Comparison of ENCODE assay signal across 8 cellular contexts in the genomic region with DNA sequence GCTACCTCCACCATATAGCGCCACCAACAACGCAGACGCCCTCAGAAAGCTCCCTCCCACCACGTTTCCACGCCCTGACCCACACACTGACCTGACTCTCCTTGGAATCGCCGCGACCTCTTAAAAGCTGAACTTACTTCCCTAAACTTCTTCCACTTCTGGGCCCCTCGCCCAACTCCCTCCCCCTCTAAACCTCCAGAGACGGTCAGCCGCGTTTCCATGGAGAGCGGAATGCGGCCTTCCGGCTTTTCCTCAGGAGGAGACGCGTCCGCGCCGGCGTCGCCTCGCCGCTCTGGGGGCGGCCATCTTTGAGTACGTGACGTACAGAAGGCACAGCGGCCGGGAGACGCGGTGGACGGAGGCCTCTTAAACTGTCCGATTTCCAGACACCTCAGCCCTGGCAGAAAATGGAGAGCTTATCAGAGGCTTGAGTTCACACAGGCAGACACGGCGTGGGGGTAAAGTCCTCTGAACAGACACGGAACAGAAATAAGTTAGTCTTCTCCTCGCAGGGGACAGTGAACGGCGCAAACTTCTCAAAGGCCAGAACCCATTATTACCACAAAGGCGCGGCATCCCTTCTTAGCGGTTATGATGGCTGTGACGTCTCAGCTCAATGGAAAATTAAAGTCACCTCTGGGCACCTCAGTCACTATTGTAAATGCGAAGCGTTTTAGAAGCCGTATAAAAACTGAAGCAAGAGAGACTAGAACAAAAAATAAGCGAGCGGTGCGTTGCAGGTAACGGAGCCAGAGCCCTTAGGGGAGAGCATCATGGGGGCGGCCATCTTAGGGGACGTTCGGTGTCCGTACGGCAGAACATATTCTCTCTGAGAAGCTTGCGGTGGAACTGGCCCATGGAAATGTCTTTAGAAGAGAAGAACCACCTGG. TPM values are rescaled to one million over a fixed set of nuclear protein-coding genes. Genes with fewer than 3 reads are reported as not detected.
DNase-seq lines count a peak whose midpoint lies in the region; ATAC-seq and TF ChIP-seq lines count a peak whose summit lies in the region.

TSS of gene ZNF432 (minus strand) at position 235 of the 890 bp plus-strand sequence. CDS start 1,970 bp downstream, outside the sequence.

- peaks cover 13% of the 10 kb centered on the region for H3K9me3 Mint-ChIP-seq in natural killer cell treated with Interleukin-12 subunit alpha and Interleukin-12 subunit beta and Interleukin-15 and Interleukin-18, amount 100 ng/mL, for 72 hours

- TF ChIP-seq CTCF in fibroblast of pulmonary artery (IDR thresholded peaks at IDR 0.05; ENCODE audit: low read length, missing control alignments), result no peak

- H3K4me3 ChIP-seq in fibroblast of pulmonary artery (replicated peaks; ENCODE audit: low read depth, low read length), result peak within 1 kb of the TSS; percentile 70

- DNase-seq in DMS153 treated with DMSO at 0.1 percent for 48 hours (lab: John Stamatoyannopoulos, UW; ENCODE audit: unreplicated experiment) (peak; percentile 95), KG1 (lab: John Stamatoyannopoulos, UW) (peak; percentile 98), RPMI8226 (peak; percentile 92), fibroblast of pulmonary artery (ENCODE audit: low read depth) (peak; percentile 96)
- peak; percentile 76 for DNase-seq in activated effector memory CD4-positive, alpha-beta T cell treated with Interleukin-2 at 50 U/mL for 16 hours
- DNase-seq in natural killer cell treated with Interleukin-12 subunit alpha and Interleukin-12 subunit beta and Interleukin-15 and Interleukin-18, amount 100 ng/mL, for 72 hours (ENCODE audit: low spot score), result peak; percentile 86
- DNase-seq in stimulated activated naive CD4-positive, alpha-beta T cell treated with Interleukin-2 at 50 U/mL for 16 hours (lab: John Stamatoyannopoulos, UW), result peak; percentile 77

- H3K4me1 Mint-ChIP-seq in natural killer cell treated with Interleukin-12 subunit alpha and Interleukin-12 subunit beta and Interleukin-15 and Interleukin-18, amount 100 ng/mL, for 72 hours (ENCODE audit: low read depth in 2 of 2), result peaks cover 24 to 26% of the 10 kb centered on the region in 2 donors

- H3K36me3 Mint-ChIP-seq in natural killer cell treated with Interleukin-12 subunit alpha and Interleukin-12 subunit beta and Interleukin-15 and Interleukin-18, amount 100 ng/mL, for 72 hours, result peaks cover 67% of the 10 kb centered on the region

- H3K27ac Mint-ChIP-seq in natural killer cell treated with Interleukin-12 subunit alpha and Interleukin-12 subunit beta and Interleukin-15 and Interleukin-18, amount 100 ng/mL, for 72 hours, result peak within 1 kb of the TSS; percentile 97 to 99

- no peaks in the 10 kb centered on the region for H3K27me3 Mint-ChIP-seq in natural killer cell treated with Interleukin-12 subunit alpha and Interleukin-12 subunit beta and Interleukin-15 and Interleukin-18, amount 100 ng/mL, for 72 hours

- H3K4me3 Mint-ChIP-seq in natural killer cell treated with Interleukin-12 subunit alpha and Interleukin-12 subunit beta and Interleukin-15 and Interleukin-18, amount 100 ng/mL, for 72 hours, result peak within 1 kb of the TSS; percentile 99

- peak; percentile 89 for ATAC-seq in GM21717 (IDR thresholded peaks at IDR 0.05; ENCODE audit: unreplicated experiment)
- peak; percentile 96 for ATAC-seq in natural killer cell treated with Interleukin-12 subunit alpha and Interleukin-12 subunit beta and Interleukin-15 and Interleukin-18, amount 100 ng/mL, for 72 hours

RNA-seq across cellular contexts. Expression of gene ZNF432, which starts in this region (rescaled TPM):
- total RNA-seq in natural killer cell treated with Interleukin-12 subunit alpha and Interleukin-12 subunit beta and Interleukin-15 and Interleukin-18, amount 100 ng/mL, for 72 hours, result 10 to 100 TPM; 14.6 to 22.5 TPM

Comparison
In these comparisons a context has a peak if more than half of its experiments do, and no peak if none do; other contexts are left out.
1. Peak in every context shown above with its lines: DNase-seq, ATAC-seq and H3K4me3 ChIP-seq.